1 cellular context compared by ENCODE assay signal in the genomic region with DNA sequence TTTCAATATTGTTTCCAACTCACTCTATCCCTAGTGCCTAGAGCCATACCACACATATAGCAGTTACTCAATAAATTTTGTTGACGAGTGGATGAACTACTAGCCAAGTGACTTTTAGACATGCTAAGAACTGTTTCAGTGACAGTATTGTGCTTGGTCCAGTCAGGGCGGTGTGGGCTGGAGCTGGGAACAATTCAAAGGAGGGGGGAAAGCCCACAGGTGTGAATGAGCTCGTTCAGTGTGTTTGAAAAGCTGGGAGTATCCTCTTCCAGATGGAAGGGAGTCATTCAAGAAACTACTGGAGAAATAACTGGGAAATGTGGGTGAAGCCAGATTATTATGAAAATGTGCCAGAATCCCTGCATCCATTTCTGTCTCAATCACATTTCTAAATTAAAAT.
TF ChIP-seq lines count a peak whose summit lies in the region.

No MANE protein-coding gene starts in this region.

TF ChIP-seq in endothelial cell of umbilical vein, 7 proteins besides CTCF, POLR2A, EP300 and RAD21:
- TF ChIP-seq MYC (IDR thresholded peaks at IDR 0.05; ENCODE audit: low read depth, low read length) (no peak), EZH2 (IDR thresholded peaks at IDR 0.05; ENCODE audit: borderline replicate concordance, low read depth, low read length, severe bottlenecking) (peak; percentile 15)
